Comparison of ENCODE assay signal across 19 cellular contexts in genomic region chr13:112984954-112985802, GRCh38. TPM values are rescaled to one million over a fixed set of nuclear protein-coding genes. Genes with fewer than 3 reads are reported as not detected.
DNase-seq lines count a peak whose midpoint lies in the region; ATAC-seq, FAIRE-seq and TF ChIP-seq lines count a peak whose summit lies in the region.
"Had no signal": no experiment of that assay in that cellular context is flagged by ENCODE, and none has a peak within 500 bp of the region (broad histone marks: within the 10 kb centered on the region; RNA-seq: fewer than 3 reads in every experiment).

No MANE protein-coding gene starts in this region.

- POLR2A ChIA-PET in Panc1 (lab: Charles Lee), result no interaction called here

- H3K9me3 ChIP-seq in Panc1 (ENCODE audit: control insufficient read depth, insufficient read depth, low read depth, low read length), result no peaks in the 10 kb centered on the region
- no peaks in the 10 kb centered on the region for H3K9me3 ChIP-seq in keratinocyte (ENCODE audit: control insufficient read depth, low read depth, low read length)
- no peaks in the 10 kb centered on the region for H3K9me3 ChIP-seq in subcutaneous abdominal adipose tissue (ENCODE audit: control insufficient read depth in 5 of 5, low read length in 5 of 5)
- H3K9me3 ChIP-seq: lower lobe of right lung, SJSA1, uterus had no signal

- H3K4me1 Mint-ChIP-seq in activated T-cell treated with anti-CD3 and anti-CD28 coated beads, Interleukin-2, amount 50 U/mL, for 72 hours (ENCODE audit: low read depth), result peaks cover 9% of the 10 kb centered on the region
- no peaks in the 10 kb centered on the region for H3K4me1 Mint-ChIP-seq in activated T-cell treated with anti-CD3 and anti-CD28 coated beads, Interleukin-2, amount 50 U/mL, for 4 hours (ENCODE audit: low read depth)
- H3K4me1 Mint-ChIP-seq: activated B cell treated with CpG ODN at 0.5 μM for 24 hours had no signal

- H3K36me3 ChIP-seq in Panc1 (ENCODE audit: control insufficient read depth, insufficient read depth, low read length) (no peaks in the 10 kb centered on the region), keratinocyte (ENCODE audit: control insufficient read depth in 2 of 2, extremely low read depth in 1 of 2, insufficient read depth in 2 of 2, low read length in 2 of 2) (no peaks in the 10 kb centered on the region), subcutaneous abdominal adipose tissue (ENCODE audit: control insufficient read depth in 5 of 5, insufficient read depth in 5 of 5, low read length in 5 of 5) (peaks cover 0 to 12% (median 5%) of the 10 kb centered on the region in 5 donors)
- H3K36me3 ChIP-seq: lower lobe of right lung, SJSA1, uterus had no signal

- H3K4me1 ChIP-seq in Panc1 (ENCODE audit: control insufficient read depth, insufficient read depth, low read length), result no peaks in the 10 kb centered on the region
- H3K4me1 ChIP-seq in keratinocyte (ENCODE audit: control insufficient read depth, extremely low read depth, insufficient read depth, low read length), result peaks cover 6% of the 10 kb centered on the region
- peaks cover 0 to 65% (median 2%) of the 10 kb centered on the region in 5 donors for H3K4me1 ChIP-seq in subcutaneous abdominal adipose tissue (ENCODE audit: control insufficient read depth in 5 of 5, insufficient read depth in 5 of 5, low read length in 5 of 5)
- H3K4me1 ChIP-seq: SJSA1, uterus had no signal

- H3K4me3 Mint-ChIP-seq in activated T-cell treated with anti-CD3 and anti-CD28 coated beads, Interleukin-2, amount 50 U/mL, for 72 hours, result peak overlapping the region; percentile 34 to 60
- no peak overlapping the region for H3K4me3 Mint-ChIP-seq in activated T-cell treated with anti-CD3 and anti-CD28 coated beads, Interleukin-2, amount 50 U/mL, for 4 hours
- H3K4me3 Mint-ChIP-seq: activated B cell treated with CpG ODN at 0.5 μM for 24 hours; effector memory CD8-positive, alpha-beta T cell had no signal

- H3K9me3 Mint-ChIP-seq in activated T-cell treated with anti-CD3 and anti-CD28 coated beads, Interleukin-2, amount 50 U/mL, for 72 hours, result no peaks in the 10 kb centered on the region
- H3K9me3 Mint-ChIP-seq in activated T-cell treated with anti-CD3 and anti-CD28 coated beads, Interleukin-2, amount 50 U/mL, for 4 hours, result no peaks in the 10 kb centered on the region
- H3K9me3 Mint-ChIP-seq: activated B cell treated with CpG ODN at 0.5 μM for 24 hours; effector memory CD8-positive, alpha-beta T cell had no signal

- no peaks in the 10 kb centered on the region for H3K27me3 Mint-ChIP-seq in activated T-cell treated with anti-CD3 and anti-CD28 coated beads, Interleukin-2, amount 50 U/mL, for 72 hours (ENCODE audit: low read depth)
- H3K27me3 Mint-ChIP-seq in activated T-cell treated with anti-CD3 and anti-CD28 coated beads, Interleukin-2, amount 50 U/mL, for 4 hours (ENCODE audit: low read depth), result no peaks in the 10 kb centered on the region

- FAIRE-seq in keratinocyte (lab: Jason Lieb, UNC), result no peak
- no peak for FAIRE-seq in frontal cortex (lab: Jason Lieb, UNC)

- intact Hi-C loops in Panc1 (cut with micrococcal nuclease; ENCODE audit: unreplicated experiment), result no loop called here

- no peak overlapping the region for H3K27ac Mint-ChIP-seq in activated T-cell treated with anti-CD3 and anti-CD28 coated beads, Interleukin-2, amount 50 U/mL, for 72 hours
- H3K27ac Mint-ChIP-seq: activated B cell treated with CpG ODN at 0.5 μM for 24 hours; effector memory CD8-positive, alpha-beta T cell had no signal

- TF ChIP-seq CTCF in Panc1 (IDR thresholded peaks at IDR 0.05) (no peak), keratinocyte (optimal IDR thresholded peaks at IDR 0.05 in 1 of 3, IDR thresholded peaks at IDR 0.05 in 1 of 3, conservative IDR thresholded peaks at IDR 0.05 in 1 of 3; ENCODE audit: extremely low read depth in 1 of 3, insufficient read depth in 2 of 3, low read length in 3 of 3) (no peak)

- no peak for DNase-seq in activated T-cell treated with anti-CD3 and anti-CD28 coated beads, Interleukin-2, amount 50 U/mL, for 72 hours
- DNase-seq in activated T-cell treated with anti-CD3 and anti-CD28 coated beads, Interleukin-2, amount 50 U/mL, for 4 hours, result no peak
- DNase-seq in Panc1 (ENCODE audit: low read depth, low spot score) (no peak), keratinocyte (ENCODE audit: low read depth, low spot score) (no peak), frontal cortex (ENCODE audit: low spot score in 2 of 2) (no peak)
- no peak for DNase-seq in activated CD8-positive, alpha-beta memory T cell treated with anti-CD3 and anti-CD28 coated beads for 24 hours
- DNase-seq: activated B cell treated with CpG ODN at 0.5 μM for 24 hours; effector memory CD8-positive, alpha-beta T cell; EL; glutamatergic neuron; lower lobe of right lung; MV-4-11; NCI-H82; stimulated activated CD8-positive, alpha-beta memory T cell treated with anti-CD3 and anti-CD28 coated beads, Interleukin-4, amount 100 ng/mL, for 48 hours; uterus had no signal

- H3K27ac ChIP-seq in Panc1 (ENCODE audit: low read length), result no peak overlapping the region
- H3K27ac ChIP-seq in keratinocyte (ENCODE audit: control insufficient read depth, insufficient read depth, low read length), result no peak overlapping the region
- peak overlapping the region; percentile 23 for H3K27ac ChIP-seq in subcutaneous abdominal adipose tissue (ENCODE audit: low read depth, low read length)
- H3K27ac ChIP-seq: HL-60, lower lobe of right lung, SJSA1, uterus had no signal

- BruUV-seq in Panc1 (replicated peaks; lab: Mats Ljungman, UMichigan), result no TSS peak

- dilution Hi-C loops in keratinocyte (cut with MboI; ENCODE audit: extremely low pct_ligation_motif_present, low sequenced_read_pairs), result no loop called here

- H3K4me2 ChIP-seq in keratinocyte (ENCODE audit: control insufficient read depth, extremely low read depth, insufficient read depth, low read depth, low read length), result peak overlapping the region; percentile 74

- no peak for ATAC-seq in activated T-cell treated with anti-CD3 and anti-CD28 coated beads, Interleukin-2, amount 50 U/mL, for 72 hours (replicated peaks in 1 of 2)
- ATAC-seq in activated T-cell treated with anti-CD3 and anti-CD28 coated beads, Interleukin-2, amount 50 U/mL, for 4 hours, result no peak
- ATAC-seq in Panc1 (peak; percentile 41; the same call in 1 of the 2 replicates), GM21423 (IDR thresholded peaks at IDR 0.05; ENCODE audit: unreplicated experiment) (no peak)
- ATAC-seq: effector memory CD8-positive, alpha-beta T cell; lower lobe of right lung had no signal

- no peaks in the 10 kb centered on the region for H4K20me1 ChIP-seq in keratinocyte (ENCODE audit: control insufficient read depth, extremely low read depth, insufficient read depth, low read length)

- in situ Hi-C loops in Panc1 (cut with HindIII; ENCODE audit: low pct_unique_long_range_greater_than_20kb, low sequenced_read_pairs), result no loop called here

- H2AFZ ChIP-seq in keratinocyte (ENCODE audit: control insufficient read depth, low read length), result peak overlapping the region; percentile 97

- H3K4me3 ChIP-seq in Panc1 (ENCODE audit: low read depth in 2 of 2, low read length in 2 of 2), result no peak overlapping the region
- peak overlapping the region; percentile 4 to 49 (median 20) for H3K4me3 ChIP-seq in keratinocyte (ENCODE audit: control insufficient read depth in 2 of 3, extremely low read depth in 1 of 3, insufficient read depth in 2 of 3, low read depth in 1 of 3, low read length in 3 of 3)
- H3K4me3 ChIP-seq in subcutaneous abdominal adipose tissue (ENCODE audit: low read depth in 1 of 5, low read length in 5 of 5), result peak overlapping the region in 2 of 5 donors; percentile 24 to 28
- H3K4me3 ChIP-seq: lower lobe of right lung, SJSA1, uterus had no signal

- peaks cover 0 to 2% of the 10 kb centered on the region in 2 donors for H3K36me3 Mint-ChIP-seq in activated T-cell treated with anti-CD3 and anti-CD28 coated beads, Interleukin-2, amount 50 U/mL, for 72 hours (ENCODE audit: insufficient read depth in 2 of 2)
- H3K36me3 Mint-ChIP-seq in activated T-cell treated with anti-CD3 and anti-CD28 coated beads, Interleukin-2, amount 50 U/mL, for 4 hours (ENCODE audit: insufficient read depth), result peaks cover 5% of the 10 kb centered on the region

- CTCF ChIA-PET in Panc1 (lab: Charles Lee), result no interaction called here

- H3K9ac ChIP-seq in keratinocyte (ENCODE audit: control insufficient read depth, extremely low read depth, insufficient read depth, low read length), result peak overlapping the region; percentile 54
- H3K9ac ChIP-seq in subcutaneous abdominal adipose tissue (ENCODE audit: low read length in 5 of 5), result no peak overlapping the region

- no peaks in the 10 kb centered on the region for H3K9me1 ChIP-seq in keratinocyte (ENCODE audit: control insufficient read depth, extremely low read depth, insufficient read depth, low read length)

- no peaks in the 10 kb centered on the region for H3K79me2 ChIP-seq in keratinocyte (ENCODE audit: control insufficient read depth, insufficient read depth, low read length)

- H3K27me3 ChIP-seq in Panc1 (ENCODE audit: control insufficient read depth, insufficient read depth, low read length), result no peaks in the 10 kb centered on the region
- peaks cover 1% of the 10 kb centered on the region for H3K27me3 ChIP-seq in keratinocyte (ENCODE audit: control insufficient read depth, extremely low read depth, insufficient read depth, low read length)
- peaks cover 7 to 22% (median 17%) of the 10 kb centered on the region in 5 donors for H3K27me3 ChIP-seq in subcutaneous abdominal adipose tissue (ENCODE audit: control insufficient read depth in 5 of 5, insufficient read depth in 4 of 5, low read length in 5 of 5)
- H3K27me3 ChIP-seq: uterus had no signal

RNA-seq across cellular contexts. Expression of gene MCF2L, which starts 16.2 kb away (rescaled TPM):
- total RNA-seq in activated T-cell treated with anti-CD3 and anti-CD28 coated beads, Interleukin-2, amount 50 U/mL, for 72 hours, result 10 to 100 TPM in 1 of 2 donors, 1 to 10 TPM in 1; 9.6 to 11.8 TPM
- 1 to 10 TPM; 8.6 to 9.3 (median 8.9) TPM for total RNA-seq in activated T-cell treated with anti-CD3 and anti-CD28 coated beads, Interleukin-2, amount 50 U/mL, for 4 hours
- 0.57 TPM for total RNA-seq in Panc1 (2021; ENCODE audit: unreplicated experiment)
- 0.74 TPM for polyA plus RNA-seq in Panc1 (2012; ENCODE audit: insufficient read length)
- 0.14 TPM in 1 of 3 replicates, not detected in the others for polyA plus RNA-seq in keratinocyte
- polyA plus RNA-seq in keratinocyte (2011; ENCODE audit: low read depth), result 0.69 TPM
- polyA plus RNA-seq in keratinocyte (2011; cell fraction: cytosol; rRNA removed), result 0.09 TPM in 1 of 2 replicates, not detected in the other
- 0.15 and 0.22 TPM in 2 replicates for polyA plus RNA-seq in keratinocyte (2011; cell fraction: nucleus; rRNA removed)
- 0.59 TPM in 1 of 2 replicates, not detected in the other for polyA plus RNA-seq in keratinocyte (2012; ENCODE audit: low replicate concordance)
- polyA minus RNA-seq in keratinocyte, result 0.06 TPM in 1 of 3 replicates, not detected in the others
- 0.19 TPM for polyA minus RNA-seq in keratinocyte (2011; cell fraction: cytosol; rRNA and poly(A)+ RNA removed)
- 0.16 and 0.32 TPM in 2 replicates for polyA minus RNA-seq in keratinocyte (2011; cell fraction: nucleus; rRNA and poly(A)+ RNA removed)
- total RNA-seq in frontal cortex, result 137 TPM

Comparison
In these comparisons a context has a peak if more than half of its experiments do, and no peak if none do; other contexts are left out.
1. H3K4me3 ChIP-seq: peak in keratinocyte (3 of 3); none in Panc1 (0 of 2).
2. RNA of gene MCF2L, which starts 16.2 kb away (total RNA-seq): 137 TPM in frontal cortex (single experiment); 9.6 to 11.8 TPM in activated T-cell treated with anti-CD3 and anti-CD28 coated beads, Interleukin-2, amount 50 U/mL, for 72 hours, 8.6 to 9.3 TPM in activated T-cell treated with anti-CD3 and anti-CD28 coated beads, Interleukin-2, amount 50 U/mL, for 4 hours and 0.57 TPM in Panc1 (single experiment); every median in the first group is over 10 times any median in the second.